Comparison of ENCODE assay signal across 9 cellular contexts in the genomic region with DNA sequence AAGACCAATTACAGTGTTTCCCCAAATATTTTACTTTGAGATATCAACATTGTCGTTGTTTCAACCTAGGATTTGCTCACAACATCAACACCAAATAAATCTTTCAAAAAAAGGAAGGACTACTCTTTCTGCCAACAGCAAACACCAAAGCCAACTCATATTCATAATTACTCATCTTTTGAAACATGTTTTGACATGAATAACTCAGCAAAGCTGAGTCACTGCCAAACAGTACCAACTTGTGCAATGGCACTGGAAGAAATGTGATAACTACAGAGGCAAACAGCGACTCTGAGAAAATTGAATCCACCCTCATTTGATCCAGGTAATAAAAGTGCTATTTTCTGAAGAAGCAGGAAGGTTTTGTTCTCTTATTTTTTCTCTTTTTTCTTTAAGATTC.
DNase-seq lines count a peak whose midpoint lies in the region; ATAC-seq, FAIRE-seq and TF ChIP-seq lines count a peak whose summit lies in the region.
"Had no signal": no experiment of that assay in that cellular context is flagged by ENCODE, and none has a peak within 500 bp of the region (broad histone marks: within the 10 kb centered on the region; RNA-seq: fewer than 3 reads in every experiment).

No MANE protein-coding gene starts in this region.

- no peaks in the 10 kb centered on the region for H3K9me3 ChIP-seq in OCI-LY7 (ENCODE audit: low read length)
- H3K9me3 ChIP-seq in prostate gland, result no peaks in the 10 kb centered on the region

- FAIRE-seq in GM12891 (lab: Jason Lieb, UNC), result peak; percentile 9

- POLR2A ChIA-PET in OCI-LY7 (lab: Charles Lee), result no interaction called here

- peaks cover 3% of the 10 kb centered on the region for H3K27me3 ChIP-seq in prostate gland (replicated peaks; ENCODE audit: insufficient read depth)

- H3K4me1 ChIP-seq in OCI-LY7 (ENCODE audit: insufficient read depth, low read length, poor library complexity, severe bottlenecking) (peaks cover 5% of the 10 kb centered on the region), prostate gland (replicated peaks) (no peaks in the 10 kb centered on the region)

- H3K4me3 ChIP-seq in OCI-LY7 (ENCODE audit: low read depth, low read length, poor library complexity, severe bottlenecking) (no peak overlapping the region), prostate gland (no peak overlapping the region)

- H3K36me3 ChIP-seq in OCI-LY7 (ENCODE audit: insufficient read depth, low read length), result no peaks in the 10 kb centered on the region
- no peaks in the 10 kb centered on the region for H3K36me3 ChIP-seq in prostate gland

- intact Hi-C loops in OCI-LY7 (cut with micrococcal nuclease; ENCODE audit: unreplicated experiment), result no loop called here
- intact Hi-C loops in prostate gland (cut with DNase I), result no loop called here

- peak; percentile 45 for ATAC-seq in HG03378 (IDR thresholded peaks at IDR 0.05; ENCODE audit: unreplicated experiment)
- ATAC-seq in GM21737 (IDR thresholded peaks at IDR 0.05; ENCODE audit: unreplicated experiment), result no peak
- no peak for ATAC-seq in HG02623 (IDR thresholded peaks at IDR 0.05; ENCODE audit: unreplicated experiment)

- no peak overlapping the region for H3K27ac ChIP-seq in OCI-LY7 (ENCODE audit: low read depth, low read length, poor library complexity, severe bottlenecking)
- no peak overlapping the region for H3K27ac ChIP-seq in prostate gland

- no peaks in the 10 kb centered on the region for H3K79me2 ChIP-seq in OCI-LY7 (ENCODE audit: insufficient read depth, low read depth, low read length)

- CTCF ChIA-PET in OCI-LY7 (lab: Charles Lee; ENCODE audit: unreplicated experiment), result no interaction called here

- TF ChIP-seq CTCF in OCI-LY7 (conservative IDR thresholded peaks at IDR 0.05; ENCODE audit: low read length) (no peak), prostate gland (IDR thresholded peaks at IDR 0.05) (no peak)

- no peak overlapping the region for H2AFZ ChIP-seq in OCI-LY7 (ENCODE audit: low read length)

- H3K9me2 ChIP-seq in OCI-LY7 (ENCODE audit: insufficient read depth, low read length), result no peaks in the 10 kb centered on the region

- TF ChIP-seq POLR2A in GM12891 (IDR thresholded peaks at IDR 0.05; ENCODE audit: low read depth, low read length), result no peak
- TF ChIP-seq POLR2A in prostate gland (IDR thresholded peaks at IDR 0.05), result no peak

- DNase-seq in GM12891 (ENCODE audit: insufficient read length, low spot score) (no peak), OCI-M1 (lab: John Stamatoyannopoulos, UW) (peak; percentile 21), iris pigment epithelial cell (ENCODE audit: low read depth) (peak; percentile 51), OCI-LY7 (ENCODE audit: low spot score) (no peak), prostate gland (ENCODE audit: low spot score) (no peak)
- DNase-seq: NCI-H774 had no signal

- BruUV-seq in OCI-LY7 (replicated peaks; lab: Mats Ljungman, UMichigan), result no TSS peak

- 29% methylated on average over 2 of the region's 2 CpGs for WGBS in prostate gland

- H3K4me2 ChIP-seq in OCI-LY7 (ENCODE audit: low read length), result no peak overlapping the region

- H4K20me1 ChIP-seq in OCI-LY7 (ENCODE audit: insufficient read depth, low read length), result no peaks in the 10 kb centered on the region

TF ChIP-seq in GM12891, 5 proteins besides CTCF, POLR2A, EP300 and RAD21:
- TF ChIP-seq SPI1 (IDR thresholded peaks at IDR 0.05; ENCODE audit: low read depth, low read length), result no peak
- no peak for TF ChIP-seq POU2F2 (IDR thresholded peaks at IDR 0.05; ENCODE audit: low read depth, low read length)
- no peak for TF ChIP-seq POLR2AphosphoS5 (IDR thresholded peaks at IDR 0.05; ENCODE audit: low read depth, low read length)
- TF ChIP-seq TAF1 (IDR thresholded peaks at IDR 0.05; ENCODE audit: low read depth, low read length), result no peak
- no peak for TF ChIP-seq PAX5 (IDR thresholded peaks at IDR 0.05; ENCODE audit: insufficient read depth, low read length, severe bottlenecking)

Comparison
In these comparisons a context has a peak if more than half of its experiments do, and no peak if none do; other contexts are left out.
1. DNase-seq: peak in OCI-M1 (single experiment) and iris pigment epithelial cell (single experiment); none in GM12891 (single experiment), OCI-LY7 (single experiment) and prostate gland (single experiment).